Comparison of ENCODE assay signal across 21 cellular contexts in genomic region chr16:2834968-2835367, GRCh38. TPM values are rescaled to one million over a fixed set of nuclear protein-coding genes. Genes with fewer than 3 reads are reported as not detected.
A peak's percentile ranks its signal among the peaks of the same experiment; 100 is the strongest.
DNase-seq lines count a peak whose midpoint lies in the region; ATAC-seq, FAIRE-seq and TF ChIP-seq lines count a peak whose summit lies in the region.
"Had no signal": no experiment of that assay in that cellular context is flagged by ENCODE, and none has a peak within 500 bp of the region (broad histone marks: within the 10 kb centered on the region; RNA-seq: fewer than 3 reads in every experiment).

No MANE protein-coding gene starts in this region.

- ATAC-seq in A549 (no peak), body of pancreas (no peak), GM21526 (IDR thresholded peaks at IDR 0.05; ENCODE audit: low FRiP score, unreplicated experiment) (no peak)
- no peak for ATAC-seq in stimulated activated effector memory CD8-positive, alpha-beta T cell treated with anti-CD3 and anti-CD28 coated beads, Interleukin-12 subunit alpha, Interleukin-12 subunit beta, amount 100 ng/mL, for 72 hours
- ATAC-seq: GM23338 had no signal

- H3K9me3 Mint-ChIP-seq in stimulated activated effector memory CD8-positive, alpha-beta T cell treated with anti-CD3 and anti-CD28 coated beads, Interleukin-12 subunit alpha, Interleukin-12 subunit beta, amount 100 ng/mL, for 72 hours = no peaks in the 10 kb centered on the region
- H3K9me3 Mint-ChIP-seq: GM23338 had no signal

- TF ChIP-seq POLR2A in A549 (IDR thresholded peaks at IDR 0.05; ENCODE audit: low read length) (no peak), body of pancreas (IDR thresholded peaks at IDR 0.05) (no peak)

- H3K4me2 ChIP-seq in A549 (peak overlapping the region; percentile 60), osteoblast (ENCODE audit: insufficient read depth, low read length) (peak overlapping the region; percentile 75), SK-N-SH (no peak overlapping the region)
- H3K4me2 ChIP-seq: GM23338 had no signal

- H3K27me3 ChIP-seq in HUES48 (ENCODE audit: control insufficient read depth, insufficient read depth, low read length) (no peaks in the 10 kb centered on the region; the same call in 1 of the 2 replicates), body of pancreas (no peaks in the 10 kb centered on the region), osteoblast (ENCODE audit: insufficient read depth, low read length) (peaks cover 18% of the 10 kb centered on the region), SK-N-SH (ENCODE audit: insufficient read depth) (no peaks in the 10 kb centered on the region; the same call in 1 of the 2 replicates)

- POLR2A ChIA-PET in A549 (lab: Yijun Ruan, JAX) = no interaction called here
- POLR2A ChIA-PET in SK-N-SH (lab: Yijun Ruan, JAX) = no interaction called here

- H3K36me3 ChIP-seq in HUES48 (ENCODE audit: control insufficient read depth, insufficient read depth, low read length) (no peaks in the 10 kb centered on the region), body of pancreas (replicated peaks in 1 of 2; ENCODE audit: insufficient read depth in 1 of 2, low read depth in 2 of 2) (no peaks in the 10 kb centered on the region), osteoblast (ENCODE audit: insufficient read depth, low read length) (no peaks in the 10 kb centered on the region), SK-N-SH (replicated peaks in 1 of 2; ENCODE audit: control insufficient read depth in 1 of 2, insufficient read depth in 2 of 2, low read length in 1 of 2) (no peaks in the 10 kb centered on the region)
- H3K36me3 ChIP-seq: SJCRH30 had no signal

- no peak overlapping the region for H3K27ac Mint-ChIP-seq in stimulated activated effector memory CD8-positive, alpha-beta T cell treated with anti-CD3 and anti-CD28 coated beads, Interleukin-12 subunit alpha, Interleukin-12 subunit beta, amount 100 ng/mL, for 72 hours

- H3K79me2 ChIP-seq in osteoblast (ENCODE audit: insufficient read depth, low read length) = no peaks in the 10 kb centered on the region
- no peaks in the 10 kb centered on the region for H3K79me2 ChIP-seq in SK-N-SH (ENCODE audit: insufficient read depth)

- H3K4me3 ChIP-seq in A549 = no peak overlapping the region
- no peak overlapping the region for H3K4me3 ChIP-seq in HUES48 (ENCODE audit: low read depth, low read length)
- H3K4me3 ChIP-seq in body of pancreas = no peak overlapping the region
- no peak overlapping the region for H3K4me3 ChIP-seq in osteoblast (ENCODE audit: insufficient read depth, low read length)
- no peak overlapping the region for H3K4me3 ChIP-seq in SK-N-SH (ENCODE audit: low read depth in 2 of 2, low read length in 1 of 2)
- H3K4me3 ChIP-seq: GM23338, SJCRH30 had no signal

- H3K9ac ChIP-seq in HUES48 (ENCODE audit: low read depth, low read length) (no peak overlapping the region), SK-N-SH (no peak overlapping the region)

- no peak for TF ChIP-seq RAD21 in A549 (conservative IDR thresholded peaks at IDR 0.05 in 1 of 2, IDR thresholded peaks at IDR 0.05 in 1 of 2)
- no peak for TF ChIP-seq RAD21 in SK-N-SH (IDR thresholded peaks at IDR 0.05; ENCODE audit: low read length)

- H2AFZ ChIP-seq in osteoblast (ENCODE audit: low read length) (no peak overlapping the region), SK-N-SH (ENCODE audit: low read depth) (no peak overlapping the region)

- H3K9me2 ChIP-seq in SK-N-SH = no peaks in the 10 kb centered on the region

- H3K27ac ChIP-seq in A549 (peak overlapping the region; percentile 79 to 90), HUES48 (ENCODE audit: low read depth, low read length) (peak overlapping the region; percentile 86), body of pancreas (peak overlapping the region; percentile 61 to 85 (median 78)), osteoblast (ENCODE audit: low read depth, low read length) (no peak overlapping the region), SK-N-SH (ENCODE audit: low read depth in 2 of 2, low read length in 1 of 2) (no peak overlapping the region; a peak in 1 of 4 replicates)
- H3K27ac ChIP-seq: SJCRH30 had no signal

- FAIRE-seq in A549 (lab: Jason Lieb, UNC) = no peak
- FAIRE-seq: GM12891 had no signal

- DNase-seq in A549 (ENCODE audit: low read depth in 1 of 2, low spot score in 1 of 2) (no peak), body of pancreas (no peak), osteoblast (ENCODE audit: insufficient read length, low spot score, missing footprints) (no peak), SK-N-SH (no peak), epidermal melanocyte (ENCODE audit: insufficient read length, low spot score) (no peak)
- no peak for DNase-seq in stimulated activated effector memory CD8-positive, alpha-beta T cell treated with anti-CD3 and anti-CD28 coated beads, Interleukin-12 subunit alpha, Interleukin-12 subunit beta, amount 100 ng/mL, for 72 hours (ENCODE audit: low spot score in 2 of 2)
- DNase-seq: DMS79 treated with DMSO at 0.1 percent for 48 hours, Karpas-422, NCI-H1105 treated with DMSO at 0.1 percent for 48 hours, NCI-H187 treated with DMSO at 0.1 percent for 48 hours, NCI-H2171 treated with DMSO at 0.1 percent for 48 hours, NCI-H774 had no signal

- WGBS in A549 (ENCODE audit: missing lambda C conversion rate) = 90% methylated on average over 2 of the region's 3 CpGs
- 42 to 53% methylated on average over 3 of the region's 3 CpGs for WGBS in body of pancreas, 2 donors
- WGBS in SK-N-SH (ENCODE audit: low lambda C conversion rate) = 63% methylated on average over 3 of the region's 3 CpGs

- peaks cover 45% of the 10 kb centered on the region for H3K4me1 ChIP-seq in A549
- H3K4me1 ChIP-seq in HUES48 (ENCODE audit: control insufficient read depth, insufficient read depth, low read length) = peaks cover 6% of the 10 kb centered on the region
- no peaks in the 10 kb centered on the region for H3K4me1 ChIP-seq in body of pancreas
- H3K4me1 ChIP-seq in osteoblast (ENCODE audit: insufficient read depth, low read length) = peaks cover 24% of the 10 kb centered on the region
- H3K4me1 ChIP-seq in SK-N-SH (ENCODE audit: control insufficient read depth in 1 of 2, insufficient read depth in 2 of 2, low read depth in 1 of 2, low read length in 1 of 2) = peaks cover 4 to 6% of the 10 kb centered on the region in 2 experiments; a peak in 1 of 4 replicates

- intact Hi-C loops in body of pancreas (cut with DNase I) = no loop called here

- H3K36me3 Mint-ChIP-seq in stimulated activated effector memory CD8-positive, alpha-beta T cell treated with anti-CD3 and anti-CD28 coated beads, Interleukin-12 subunit alpha, Interleukin-12 subunit beta, amount 100 ng/mL, for 72 hours = no peaks in the 10 kb centered on the region

- TF ChIP-seq EP300 in A549 (IDR thresholded peaks at IDR 0.05) (no peak), SK-N-SH (IDR thresholded peaks at IDR 0.05; ENCODE audit: borderline replicate concordance in 1 of 2, low read depth in 1 of 2, low read length in 1 of 2) (no peak)

- CTCF ChIA-PET in A549 (lab: Yijun Ruan, JAX) = no interaction called here
- CTCF ChIA-PET in SK-N-SH (lab: Yijun Ruan, JAX) = no interaction called here

- H3F3A ChIP-seq in SK-N-SH (replicated peaks; ENCODE audit: insufficient read depth) = peaks cover 9% of the 10 kb centered on the region

- H4K20me1 ChIP-seq in osteoblast (ENCODE audit: insufficient read depth, low read length) = no peaks in the 10 kb centered on the region
- H4K20me1 ChIP-seq in SK-N-SH (ENCODE audit: insufficient read depth) = no peaks in the 10 kb centered on the region

- peaks cover 32% of the 10 kb centered on the region for H3K4me1 Mint-ChIP-seq in stimulated activated effector memory CD8-positive, alpha-beta T cell treated with anti-CD3 and anti-CD28 coated beads, Interleukin-12 subunit alpha, Interleukin-12 subunit beta, amount 100 ng/mL, for 72 hours

- TF ChIP-seq CTCF in A549 (IDR thresholded peaks at IDR 0.05) (no peak), body of pancreas (IDR thresholded peaks at IDR 0.05) (no peak), osteoblast (IDR thresholded peaks at IDR 0.05; ENCODE audit: extremely low read depth, low read depth, low read length) (no peak), SK-N-SH (IDR thresholded peaks at IDR 0.05) (no peak)

- H3K4me3 Mint-ChIP-seq in stimulated activated effector memory CD8-positive, alpha-beta T cell treated with anti-CD3 and anti-CD28 coated beads, Interleukin-12 subunit alpha, Interleukin-12 subunit beta, amount 100 ng/mL, for 72 hours = no peak overlapping the region
- H3K4me3 Mint-ChIP-seq: GM23338 had no signal

- H3K9me3 ChIP-seq in A549 = no peaks in the 10 kb centered on the region
- no peaks in the 10 kb centered on the region for H3K9me3 ChIP-seq in HUES48 (ENCODE audit: control insufficient read depth, insufficient read depth, low read length)
- H3K9me3 ChIP-seq in body of pancreas = no peaks in the 10 kb centered on the region
- H3K9me3 ChIP-seq in osteoblast (ENCODE audit: low read depth, low read length) = no peaks in the 10 kb centered on the region
- H3K9me3 ChIP-seq in SK-N-SH = no peaks in the 10 kb centered on the region
- H3K9me3 ChIP-seq: SJCRH30 had no signal

RNA-seq across cellular contexts. Expression of gene ZG16B, which starts 4.9 kb away (rescaled TPM):
- 0.85 and 0.86 TPM in 2 replicates for polyA plus RNA-seq in A549 (2011; rRNA removed)
- polyA plus RNA-seq in A549 (2012; cell fraction: cytosol; rRNA removed) = 0.48 and 0.51 TPM in 2 replicates
- polyA plus RNA-seq in A549 (2012; cell fraction: nucleus; rRNA removed) = 0.60 and 1.3 TPM in 2 replicates
- 0.40 to 0.59 TPM (median 0.54 TPM) in 3 replicates for polyA plus RNA-seq in A549 (2017; fragmentation: RNase III; extraction: RNeasy Plus Mini Kit Qiagen cat#74134 plus additional on column Dnase treatment)
- 0.54 and 0.58 TPM in 2 replicates for polyA minus RNA-seq in A549 (2011; rRNA and poly(A)+ RNA removed)
- not detected for total RNA-seq in body of pancreas
- 0.88 and 1.4 TPM in 2 replicates for total RNA-seq in osteoblast
- polyA plus RNA-seq in SK-N-SH (2012; rRNA removed) = 0.26 and 0.47 TPM in 2 replicates
- 0.24 and 0.46 TPM in 2 replicates for polyA plus RNA-seq in SK-N-SH (2012; cell fraction: cytosol; rRNA removed)
- 0.29 and 0.49 TPM in 2 replicates for polyA plus RNA-seq in SK-N-SH (2012; cell fraction: nucleus; rRNA removed)
- total RNA-seq: GM23338, SJCRH30 had no signal
- polyA plus RNA-seq: GM23338 had no signal

RNA-seq across cellular contexts. Expression of gene PRSS21, which starts 17.9 kb away (rescaled TPM):
- polyA plus RNA-seq in A549 (2011; rRNA removed) (0.16 and 0.23 TPM in 2 replicates), A549 (2017; fragmentation: RNase III; extraction: RNeasy Plus Mini Kit Qiagen cat#74134 plus additional on column Dnase treatment) (0.08 to 0.12 TPM in 2 of 3 replicates, not detected in the other), SK-N-SH (2012; rRNA removed) (not detected in 2 replicates)
- 0.44 and 0.60 TPM in 2 replicates for polyA plus RNA-seq in A549 (2012; cell fraction: cytosol; rRNA removed)
- polyA plus RNA-seq in A549 (2012; cell fraction: nucleus; rRNA removed) = 1.3 and 2.2 TPM in 2 replicates
- polyA minus RNA-seq in A549 (2011; rRNA and poly(A)+ RNA removed) = not detected in 2 replicates
- total RNA-seq in body of pancreas (1 to 10 TPM in 1 of 2 donors, under 1 TPM in 1; 0.66 to 1.6 TPM), osteoblast (not detected in 2 replicates)
- not detected in 2 replicates for polyA plus RNA-seq in SK-N-SH (2012; cell fraction: cytosol; rRNA removed)
- polyA plus RNA-seq in SK-N-SH (2012; cell fraction: nucleus; rRNA removed) = not detected in 2 replicates
- total RNA-seq: A172, HepG2, NCI-H460, RPMI7951, SJCRH30 had no signal
- polyA plus RNA-seq: HepG2 had no signal

RNA-seq across cellular contexts. Expression of gene PRSS22, which starts 23.0 kb away (rescaled TPM):
- polyA plus RNA-seq in A549 (2011; rRNA removed) (not detected in 2 replicates), A549 (2017; fragmentation: RNase III; extraction: RNeasy Plus Mini Kit Qiagen cat#74134 plus additional on column Dnase treatment) (0.10 to 0.33 TPM in 2 of 3 replicates, not detected in the other), SK-N-SH (2012; rRNA removed) (not detected in 2 replicates)
- polyA plus RNA-seq in A549 (2012; cell fraction: cytosol; rRNA removed) = 0.08 and 0.12 TPM in 2 replicates
- polyA plus RNA-seq in A549 (2012; cell fraction: nucleus; rRNA removed) = 0.18 and 0.45 TPM in 2 replicates
- polyA minus RNA-seq in A549 (2011; rRNA and poly(A)+ RNA removed) = not detected in 2 replicates
- total RNA-seq in body of pancreas (10 to 100 TPM in 1 of 2 donors, 1 to 10 TPM in 1; 3.6 to 19.4 TPM), osteoblast (not detected in 2 replicates)
- polyA plus RNA-seq in SK-N-SH (2012; cell fraction: cytosol; rRNA removed) = not detected in 2 replicates
- polyA plus RNA-seq in SK-N-SH (2012; cell fraction: nucleus; rRNA removed) = 0.18 and 0.26 TPM in 2 replicates
- total RNA-seq: A172, NCI-H460, SJCRH30 had no signal

RNA-seq across cellular contexts. Expression of gene PRSS41, which starts 36.7 kb away (rescaled TPM):
- polyA plus RNA-seq in A549 (2011; rRNA removed) (not detected in 2 replicates), A549 (2017; fragmentation: RNase III; extraction: RNeasy Plus Mini Kit Qiagen cat#74134 plus additional on column Dnase treatment) (not detected in 3 replicates), SK-N-SH (2012; rRNA removed) (not detected in 2 replicates)
- not detected in 2 replicates for polyA plus RNA-seq in A549 (2012; cell fraction: cytosol; rRNA removed)
- polyA plus RNA-seq in A549 (2012; cell fraction: nucleus; rRNA removed) = not detected in 2 replicates
- polyA minus RNA-seq in A549 (2011; rRNA and poly(A)+ RNA removed) = not detected in 2 replicates
- total RNA-seq in body of pancreas (not detected), osteoblast (not detected in 2 replicates)
- not detected in 2 replicates for polyA plus RNA-seq in SK-N-SH (2012; cell fraction: cytosol; rRNA removed)
- not detected in 2 replicates for polyA plus RNA-seq in SK-N-SH (2012; cell fraction: nucleus; rRNA removed)
- total RNA-seq: A172, GM23338, HepG2, NCI-H460, RPMI7951, SJCRH30 had no signal
- polyA plus RNA-seq: GM23338, HepG2 had no signal

RNA-seq across cellular contexts. Expression of gene PRSS33, which starts 47.6 kb away (rescaled TPM):
- polyA plus RNA-seq in A549 (2011; rRNA removed) (not detected in 2 replicates), A549 (2017; fragmentation: RNase III; extraction: RNeasy Plus Mini Kit Qiagen cat#74134 plus additional on column Dnase treatment) (0.04 to 0.05 TPM in 2 of 3 replicates, not detected in the other), SK-N-SH (2012; rRNA removed) (not detected in 2 replicates)
- 0.03 TPM in 1 of 2 replicates, not detected in the other for polyA plus RNA-seq in A549 (2012; cell fraction: cytosol; rRNA removed)
- not detected in 2 replicates for polyA plus RNA-seq in A549 (2012; cell fraction: nucleus; rRNA removed)
- polyA minus RNA-seq in A549 (2011; rRNA and poly(A)+ RNA removed) = not detected in 2 replicates
- total RNA-seq in body of pancreas (not detected), osteoblast (not detected in 2 replicates)
- not detected in 2 replicates for polyA plus RNA-seq in SK-N-SH (2012; cell fraction: cytosol; rRNA removed)
- polyA plus RNA-seq in SK-N-SH (2012; cell fraction: nucleus; rRNA removed) = not detected in 2 replicates
- total RNA-seq: HepG2, NCI-H460, RPMI7951, SJCRH30 had no signal
- polyA plus RNA-seq: HepG2 had no signal

Comparison
In these comparisons a context has a peak if more than half of its experiments do, and no peak if none do; other contexts are left out.
1. H3K27ac ChIP-seq: peak in A549 (2 of 2), HUES48 (single experiment) and body of pancreas (4 of 4); none in osteoblast (single experiment) and SK-N-SH (0 of 2).